In the genomic region with DNA sequence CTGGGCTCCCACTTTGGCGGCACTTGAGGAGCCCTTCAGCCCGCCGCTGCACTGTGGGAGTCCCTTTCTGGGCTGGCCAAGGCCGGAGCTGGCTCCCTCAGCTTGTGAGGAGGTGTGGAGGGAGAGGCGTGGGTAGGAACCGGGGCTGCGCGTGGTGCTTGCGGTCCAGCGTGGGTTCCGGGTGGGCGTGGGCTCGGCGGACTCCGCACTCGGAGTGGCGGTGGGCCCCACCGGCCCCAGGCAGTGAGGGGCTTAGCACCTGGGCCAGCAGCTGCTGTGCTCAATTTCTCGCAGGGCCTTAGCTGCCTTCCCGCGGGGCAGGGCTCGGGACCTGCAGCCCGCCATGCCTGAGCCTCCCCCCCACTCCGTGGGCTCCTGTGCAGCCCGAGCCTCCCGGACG, we compare ENCODE assay signal across 9 cellular contexts. TPM values are rescaled to one million over a fixed set of nuclear protein-coding genes. Genes with fewer than 3 reads are reported as not detected.
"Had no signal": no experiment of that assay in that cellular context is flagged by ENCODE, and none has a peak within 500 bp of the region (broad histone marks: within the 10 kb centered on the region; RNA-seq: fewer than 3 reads in every experiment).

No MANE protein-coding gene starts in this region.

RNA-seq across cellular contexts. Expression of gene KCNAB1, which starts 21.0 kb away (rescaled TPM):
- total RNA-seq: activated B cell treated with CpG ODN at 0.5 μM for 24 hours; activated CD4-positive, alpha-beta memory T cell treated with anti-CD3 and anti-CD28 coated beads for 36 hours; activated CD4-positive, alpha-beta memory T cell treated with anti-CD3 and anti-CD28 coated beads, Interleukin-2, amount 10 ng/mL, durations not matched to agents 7 days and 5 days; activated CD4-positive, alpha-beta T cell treated with anti-CD3 and anti-CD28 coated beads for 36 hours; activated CD4-positive, alpha-beta T cell treated with anti-CD3 and anti-CD28 coated beads, Interleukin-2, amount 10 ng/mL, durations not matched to agents 24 days and 14 days; activated CD4-positive, alpha-beta T cell treated with anti-CD3 and anti-CD28 coated beads, Interleukin-2, amount 10 ng/mL, durations not matched to agents 7 days and 5 days; activated CD8-positive, alpha-beta memory T cell treated with anti-CD3 and anti-CD28 coated beads for 36 hours; activated CD8-positive, alpha-beta T cell treated with anti-CD3 and anti-CD28 coated beads for 36 hours; T-helper 2 cell treated with Interferon-gamma antibody and Interleukin-4, amounts not matched to agents 100 ng/mL and 5 ng/mL, for 36 hours had no signal
